ENCODE assay signal across 9 cellular contexts in genomic region chr16:10877472-10877946, GRCh38. TPM values are rescaled to one million over a fixed set of nuclear protein-coding genes. Genes with fewer than 3 reads are reported as not detected.
DNase-seq lines count a peak whose midpoint lies in the region; ATAC-seq, FAIRE-seq and TF ChIP-seq lines count a peak whose summit lies in the region.
"Had no signal": no experiment of that assay in that cellular context is flagged by ENCODE, and none has a peak within 500 bp of the region (broad histone marks: within the 10 kb centered on the region; RNA-seq: fewer than 3 reads in every experiment).

No MANE protein-coding gene starts in this region.

- no peaks in the 10 kb centered on the region for H3K27me3 ChIP-seq in BLaER1
- H3K27me3 ChIP-seq in Peyer's patch, result no peaks in the 10 kb centered on the region
- H3K27me3 ChIP-seq in keratinocyte (ENCODE audit: control insufficient read depth, extremely low read depth, insufficient read depth, low read length), result peaks cover 37% of the 10 kb centered on the region

- DNase-seq in Peyer's patch (peak in 1 of 3 donors; percentile 49), keratinocyte (ENCODE audit: low read depth, low spot score) (no peak), NCI-H1436 treated with DMSO at 0.1 percent for 48 hours (lab: John Stamatoyannopoulos, UW) (no peak), NCI-H1417 (lab: John Stamatoyannopoulos, UW) (no peak)
- DNase-seq: nephron progenitor cell had no signal

- no peak for TF ChIP-seq CTCF in Peyer's patch (IDR thresholded peaks at IDR 0.05)
- peak in 1 of 3 experiments; percentile 19 for TF ChIP-seq CTCF in keratinocyte (optimal IDR thresholded peaks at IDR 0.05 in 1 of 3, IDR thresholded peaks at IDR 0.05 in 1 of 3, conservative IDR thresholded peaks at IDR 0.05 in 1 of 3; ENCODE audit: extremely low read depth in 1 of 3, insufficient read depth in 2 of 3, low read length in 3 of 3)

- H3K9me3 ChIP-seq in BLaER1 (no peaks in the 10 kb centered on the region), Peyer's patch (no peaks in the 10 kb centered on the region), keratinocyte (ENCODE audit: control insufficient read depth, low read depth, low read length) (no peaks in the 10 kb centered on the region)

- H3K27ac ChIP-seq in BLaER1 (peak overlapping the region; percentile 93), Peyer's patch (peak overlapping the region in 3 of 4 donors; percentile 78 to 90 (median 89)), keratinocyte (ENCODE audit: control insufficient read depth, insufficient read depth, low read length) (no peak overlapping the region)

- peak overlapping the region; percentile 94 for H3K4me2 ChIP-seq in BLaER1
- peak overlapping the region; percentile 9 for H3K4me2 ChIP-seq in keratinocyte (ENCODE audit: control insufficient read depth, extremely low read depth, insufficient read depth, low read depth, low read length)

- H3K9me1 ChIP-seq in keratinocyte (ENCODE audit: control insufficient read depth, extremely low read depth, insufficient read depth, low read length), result no peaks in the 10 kb centered on the region

- ATAC-seq in GM18867 (IDR thresholded peaks at IDR 0.05; ENCODE audit: unreplicated experiment) (peak; percentile 23), HG03442 (IDR thresholded peaks at IDR 0.05; ENCODE audit: unreplicated experiment) (no peak), GM18861 (IDR thresholded peaks at IDR 0.05; ENCODE audit: unreplicated experiment) (no peak)

- H3K9ac ChIP-seq in BLaER1 (peak overlapping the region; percentile 94), keratinocyte (ENCODE audit: control insufficient read depth, extremely low read depth, insufficient read depth, low read length) (no peak overlapping the region)

- dilution Hi-C loops in keratinocyte (cut with MboI; ENCODE audit: extremely low pct_ligation_motif_present, low sequenced_read_pairs), result no loop called here

- H2AFZ ChIP-seq in keratinocyte (ENCODE audit: control insufficient read depth, low read length), result no peak overlapping the region

- H3K4me3 ChIP-seq in BLaER1 (peak overlapping the region; percentile 90), Peyer's patch (peak overlapping the region in 3 of 4 donors; percentile 4 to 67 (median 50)), keratinocyte (ENCODE audit: control insufficient read depth in 2 of 3, extremely low read depth in 1 of 3, insufficient read depth in 2 of 3, low read depth in 1 of 3, low read length in 3 of 3) (no peak overlapping the region)

- peaks cover 69% of the 10 kb centered on the region for H3K4me1 ChIP-seq in BLaER1
- H3K4me1 ChIP-seq in Peyer's patch, result peaks cover 0 to 7% (median 2%) of the 10 kb centered on the region in 4 donors
- H3K4me1 ChIP-seq in keratinocyte (ENCODE audit: control insufficient read depth, extremely low read depth, insufficient read depth, low read length), result peaks cover 17% of the 10 kb centered on the region

- H3K79me2 ChIP-seq in keratinocyte (ENCODE audit: control insufficient read depth, insufficient read depth, low read length), result no peaks in the 10 kb centered on the region

- no peak for FAIRE-seq in keratinocyte (lab: Jason Lieb, UNC)

- no peak for TF ChIP-seq POLR2A in Peyer's patch (IDR thresholded peaks at IDR 0.05)

- peaks cover 33% of the 10 kb centered on the region for H4K20me1 ChIP-seq in BLaER1
- H4K20me1 ChIP-seq in keratinocyte (ENCODE audit: control insufficient read depth, extremely low read depth, insufficient read depth, low read length), result peaks cover 4% of the 10 kb centered on the region

- H3K36me3 ChIP-seq in BLaER1 (peaks cover 24% of the 10 kb centered on the region), Peyer's patch (no peaks in the 10 kb centered on the region), keratinocyte (ENCODE audit: control insufficient read depth in 2 of 2, extremely low read depth in 1 of 2, insufficient read depth in 2 of 2, low read length in 2 of 2) (no peaks in the 10 kb centered on the region)

RNA-seq across cellular contexts. Expression of gene CIITA, which starts 0.5 kb away (rescaled TPM):
- total RNA-seq in Peyer's patch, result 100 to 1,000 TPM in 1 of 4 donors, 10 to 100 TPM in 3; 27.7 to 107 (median 60.9) TPM
- polyA plus RNA-seq in keratinocyte, result 0.02 to 0.12 TPM (median 0.05 TPM) in 3 replicates
- polyA plus RNA-seq in keratinocyte (2011; ENCODE audit: low read depth), result not detected
- 0.06 TPM in 1 of 2 replicates, not detected in the other for polyA plus RNA-seq in keratinocyte (2011; cell fraction: cytosol; rRNA removed)
- polyA plus RNA-seq in keratinocyte (2011; cell fraction: nucleus; rRNA removed), result 0.04 and 0.05 TPM in 2 replicates
- polyA plus RNA-seq in keratinocyte (2012; ENCODE audit: low replicate concordance), result 0.33 and 0.35 TPM in 2 replicates
- under 0.01 TPM in 1 of 3 replicates, not detected in the others for polyA minus RNA-seq in keratinocyte
- polyA minus RNA-seq in keratinocyte (2011; cell fraction: cytosol; rRNA and poly(A)+ RNA removed), result not detected
- not detected in 2 replicates for polyA minus RNA-seq in keratinocyte (2011; cell fraction: nucleus; rRNA and poly(A)+ RNA removed)

RNA-seq across cellular contexts. Expression of gene TVP23A, which starts 58.9 kb away (rescaled TPM):
- 1 to 10 TPM in 2 of 4 donors, not detected in 2; 1.1 to 3.3 TPM for total RNA-seq in Peyer's patch
- not detected in 3 replicates for polyA plus RNA-seq in keratinocyte
- polyA plus RNA-seq in keratinocyte (2011; ENCODE audit: low read depth), result not detected
- polyA plus RNA-seq in keratinocyte (2011; cell fraction: cytosol; rRNA removed), result not detected in 2 replicates
- polyA plus RNA-seq in keratinocyte (2011; cell fraction: nucleus; rRNA removed), result not detected in 2 replicates
- polyA plus RNA-seq in keratinocyte (2012; ENCODE audit: low replicate concordance), result 0.05 and 0.07 TPM in 2 replicates
- polyA minus RNA-seq in keratinocyte, result not detected in 3 replicates
- not detected for polyA minus RNA-seq in keratinocyte (2011; cell fraction: cytosol; rRNA and poly(A)+ RNA removed)
- polyA minus RNA-seq in keratinocyte (2011; cell fraction: nucleus; rRNA and poly(A)+ RNA removed), result not detected in 2 replicates

Comparison
In these comparisons a context has a peak if more than half of its experiments do, and no peak if none do; other contexts are left out.
1. H3K4me3 ChIP-seq: peak in BLaER1 (single experiment) and Peyer's patch (3 of 4); none in keratinocyte (0 of 3).